24 cellular contexts compared by ENCODE assay signal in the genomic region with DNA sequence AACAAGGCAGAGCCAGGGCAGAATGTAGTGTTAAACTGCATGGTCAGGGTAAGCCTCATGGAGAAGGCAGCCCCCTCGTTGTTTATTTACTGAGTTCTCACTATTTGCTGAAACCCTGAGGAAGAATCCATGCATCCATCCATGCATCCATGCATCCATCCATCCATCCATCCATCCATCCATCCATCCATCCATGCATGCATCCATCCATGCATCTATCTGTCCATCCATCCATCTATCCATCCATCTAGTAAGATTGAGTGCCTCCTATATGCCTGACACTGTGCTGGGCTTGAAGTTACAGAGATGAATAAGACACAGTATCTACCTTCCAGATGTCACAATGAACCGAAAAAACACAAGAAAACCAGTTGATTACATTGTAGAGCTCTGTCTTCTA.
"Had no signal": no experiment of that assay in that cellular context is flagged by ENCODE, and none has a peak within 500 bp of the region (broad histone marks: within the 10 kb centered on the region; RNA-seq: fewer than 3 reads in every experiment).

No MANE protein-coding gene starts in this region.

- H3K27ac ChIP-seq: colonic mucosa, coronary artery, dorsolateral prefrontal cortex, epithelial cell of prostate, esophagus muscularis mucosa, esophagus squamous epithelium, foreskin keratinocyte, gastrocnemius medialis, gastroesophageal sphincter, heart left ventricle, heart right ventricle had no signal

- H3K9me3 Mint-ChIP-seq: dendritic cell treated with granulocyte-macrophage colony-stimulating factor and Interleukin-4, amounts not matched to agents 40 ng/mL and 50 ng/mL, for 4 days; endodermal cell had no signal

- H3K27ac Mint-ChIP-seq: dendritic cell treated with granulocyte-macrophage colony-stimulating factor and Interleukin-4, amounts not matched to agents 40 ng/mL and 50 ng/mL, for 4 days; effector memory CD8-positive, alpha-beta T cell; endodermal cell had no signal

- H3K4me3 ChIP-seq: colonic mucosa, coronary artery, dorsolateral prefrontal cortex, esophagus muscularis mucosa, esophagus squamous epithelium, gastrocnemius medialis, gastroesophageal sphincter, heart left ventricle, heart right ventricle had no signal

- H3K4me1 ChIP-seq: colonic mucosa, foreskin keratinocyte had no signal

- H3K36me3 ChIP-seq: colonic mucosa, esophagus muscularis mucosa, esophagus squamous epithelium, gastrocnemius medialis, gastroesophageal sphincter, heart left ventricle, heart right ventricle had no signal

- H3K9me3 ChIP-seq: colonic mucosa, esophagus muscularis mucosa, esophagus squamous epithelium, gastrocnemius medialis, gastroesophageal sphincter, heart left ventricle, heart right ventricle had no signal

- H3K4me3 Mint-ChIP-seq: dendritic cell treated with granulocyte-macrophage colony-stimulating factor and Interleukin-4, amounts not matched to agents 40 ng/mL and 50 ng/mL, for 4 days; effector memory CD8-positive, alpha-beta T cell; endodermal cell had no signal

- H3K27me3 Mint-ChIP-seq: dendritic cell treated with granulocyte-macrophage colony-stimulating factor and Interleukin-4, amounts not matched to agents 40 ng/mL and 50 ng/mL, for 4 days had no signal

- DNase-seq: colonic mucosa; cortex of kidney; dermis blood vessel endothelial cell; dorsolateral prefrontal cortex; effector CD4-positive, alpha-beta T cell; effector CD8-positive, alpha-beta T cell; effector memory CD4-positive, alpha-beta T cell; effector memory CD8-positive, alpha-beta T cell; endodermal cell; erythroblast; esophagus squamous epithelium; foreskin fibroblast; foreskin keratinocyte; foreskin melanocyte; gastrocnemius medialis; glutamatergic neuron; head of caudate nucleus; heart left ventricle; heart right ventricle had no signal

- H3K27me3 ChIP-seq: colonic mucosa, dorsolateral prefrontal cortex, esophagus muscularis mucosa, esophagus squamous epithelium, foreskin keratinocyte, gastrocnemius medialis, gastroesophageal sphincter, heart left ventricle, heart right ventricle had no signal
